Comparison of ENCODE assay signal across 28 cellular contexts in the genomic region with DNA sequence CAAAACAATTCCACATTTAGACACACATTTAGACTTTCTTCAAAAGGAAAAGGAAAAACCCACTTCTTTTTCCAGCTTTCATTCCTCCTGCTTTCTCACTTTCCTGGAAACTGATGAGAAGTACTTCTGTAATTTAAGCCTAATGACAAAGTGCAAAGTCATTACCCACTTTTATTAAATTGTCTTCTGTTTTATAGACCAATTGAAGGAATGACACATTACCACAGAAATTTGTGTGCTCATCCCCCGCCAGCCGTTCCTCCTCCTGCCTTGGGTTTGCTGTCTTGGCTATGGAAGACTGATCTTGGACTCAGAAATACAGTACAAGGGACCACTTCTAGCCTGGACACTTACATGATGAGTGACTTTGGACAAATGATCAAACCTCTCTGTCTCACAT.
DNase-seq lines count a peak whose midpoint lies in the region; ATAC-seq, FAIRE-seq and TF ChIP-seq lines count a peak whose summit lies in the region.
"Had no signal": no experiment of that assay in that cellular context is flagged by ENCODE, and none has a peak within 500 bp of the region (broad histone marks: within the 10 kb centered on the region; RNA-seq: fewer than 3 reads in every experiment).

No MANE protein-coding gene starts in this region.

- H3F3A ChIP-seq in neural progenitor cell (ENCODE audit: low read depth): no peaks in the 10 kb centered on the region

- H3K27ac Mint-ChIP-seq in neural progenitor cell: no peak overlapping the region
- H3K27ac Mint-ChIP-seq: B cell, CD14-positive monocyte had no signal

- H3K9me3 ChIP-seq in neural progenitor cell (ENCODE audit: low read depth): peaks cover 7% of the 10 kb centered on the region
- H3K9me3 ChIP-seq: Peyer's patch had no signal

- H3K9ac ChIP-seq in neural progenitor cell: no peak overlapping the region

- peak; percentile 80 for FAIRE-seq in RCC 7860 (lab: Jason Lieb, UNC)
- FAIRE-seq: A204.1, GM12878, HTR-8/SVneo had no signal

- no peak overlapping the region for H2AFZ ChIP-seq in neural progenitor cell (replicated peaks)

- H3K27ac ChIP-seq in neural progenitor cell: no peak overlapping the region
- H3K27ac ChIP-seq: HL-60, Peyer's patch, SJSA1 had no signal

- H3K27me3 Mint-ChIP-seq in neural progenitor cell (ENCODE audit: insufficient read depth, low read depth): peaks cover 2% of the 10 kb centered on the region
- H3K27me3 Mint-ChIP-seq: B cell had no signal

- peak; percentile 25 for DNase-seq in AG09309 (ENCODE audit: low read depth)
- peak; percentile 55 for DNase-seq in RCC 7860 (ENCODE audit: low spot score)
- peak; percentile 32 for DNase-seq in epithelial cell of proximal tubule (ENCODE audit: low read depth)
- peak; percentile 87 for DNase-seq in left kidney (ENCODE audit: low read depth, low spot score)
- no peak for DNase-seq in neural progenitor cell (ENCODE audit: low spot score)
- no peak for DNase-seq in left cardiac atrium
- no peak for DNase-seq in effector CD4-positive, alpha-beta T cell
- DNase-seq: DMS79 treated with DMSO at 0.1 percent for 48 hours, GOT3, HCEC 1CT, KG1, MV-4-11, NCI-H1105 treated with DMSO at 0.1 percent for 48 hours, NCI-H1694, NCI-H2081, NCI-H2171, NCI-H524 treated with DMSO at 0.1 percent for 48 hours, NCI-H82, Peyer's patch had no signal

- H3K4me3 ChIP-seq in AG09309 (ENCODE audit: control insufficient read depth, low read depth, low read length): no peak overlapping the region
- no peak overlapping the region for H3K4me3 ChIP-seq in epithelial cell of proximal tubule (ENCODE audit: low read depth, low read length)
- H3K4me3 ChIP-seq in neural progenitor cell: no peak overlapping the region
- H3K4me3 ChIP-seq: GM12878, Peyer's patch, SJSA1 had no signal

- peaks cover 5% of the 10 kb centered on the region for H3K4me1 Mint-ChIP-seq in neural progenitor cell
- H3K4me1 Mint-ChIP-seq: B cell, CD14-positive monocyte had no signal

- H4K20me1 ChIP-seq in neural progenitor cell (ENCODE audit: low read depth): no peaks in the 10 kb centered on the region

- H3K4me2 ChIP-seq in neural progenitor cell: no peak overlapping the region

- ATAC-seq in GM21515 (IDR thresholded peaks at IDR 0.05; ENCODE audit: unreplicated experiment) (no peak), left cardiac atrium (no peak)
- ATAC-seq: GM12878, Right ventricle myocardium inferior had no signal

- peaks cover 7% of the 10 kb centered on the region for H3K9me3 Mint-ChIP-seq in neural progenitor cell

- no peaks in the 10 kb centered on the region for H3K79me2 ChIP-seq in neural progenitor cell (ENCODE audit: low read depth)

- peaks cover 3% of the 10 kb centered on the region for H3K36me3 ChIP-seq in neural progenitor cell
- H3K36me3 ChIP-seq: Peyer's patch, SJSA1 had no signal

- H3K36me3 Mint-ChIP-seq in neural progenitor cell: peaks cover 1% of the 10 kb centered on the region
- H3K36me3 Mint-ChIP-seq: CD14-positive monocyte had no signal

- no peak for TF ChIP-seq CTCF in AG09309 (IDR thresholded peaks at IDR 0.05; ENCODE audit: control insufficient read depth, insufficient read depth, low read depth, low read length, missing control alignments)
- TF ChIP-seq CTCF in epithelial cell of proximal tubule (conservative IDR thresholded peaks at IDR 0.05; ENCODE audit: low read depth, low read length): no peak
- TF ChIP-seq CTCF in neural progenitor cell (IDR thresholded peaks at IDR 0.05): no peak

- intact Hi-C loops in left cardiac atrium (cut with DNase I): no loop called here

- no peaks in the 10 kb centered on the region for H3K4me1 ChIP-seq in neural progenitor cell
- H3K4me1 ChIP-seq: Peyer's patch, SJSA1 had no signal

- H3K27me3 ChIP-seq in neural progenitor cell: no peaks in the 10 kb centered on the region
- H3K27me3 ChIP-seq: Peyer's patch, SJSA1 had no signal

- no peak overlapping the region for H3K4me3 Mint-ChIP-seq in neural progenitor cell
- H3K4me3 Mint-ChIP-seq: B cell, CD14-positive monocyte had no signal

Comparison
In these comparisons a context has a peak if more than half of its experiments do, and no peak if none do; other contexts are left out.
1. DNase-seq: peak in AG09309 (single experiment), RCC 7860 (single experiment), epithelial cell of proximal tubule (single experiment) and left kidney (single experiment); none in neural progenitor cell (single experiment), left cardiac atrium (single experiment) and effector CD4-positive, alpha-beta T cell (single experiment).